ENCODE assay signal across 18 cellular contexts in genomic region chr2:96090181-96090500, GRCh38. TPM values are rescaled to one million over a fixed set of nuclear protein-coding genes. Genes with fewer than 3 reads are reported as not detected.
A peak's percentile ranks its signal among the peaks of the same experiment; 100 is the strongest.
DNase-seq lines count a peak whose midpoint lies in the region; ATAC-seq and TF ChIP-seq lines count a peak whose summit lies in the region.
"Had no signal": no experiment of that assay in that cellular context is flagged by ENCODE, and none has a peak within 500 bp of the region (broad histone marks: within the 10 kb centered on the region; RNA-seq: fewer than 3 reads in every experiment).

No MANE protein-coding gene starts in this region.

- intact Hi-C loops in sigmoid colon (cut with DNase I), result no loop called here

- no peaks in the 10 kb centered on the region for H3K36me3 ChIP-seq in sigmoid colon

- H3K27me3 ChIP-seq in sigmoid colon, result no peaks in the 10 kb centered on the region

- TF ChIP-seq POLR2A in sigmoid colon (IDR thresholded peaks at IDR 0.05), result no peak

- no peak for ATAC-seq in HG02885 (IDR thresholded peaks at IDR 0.05; ENCODE audit: poor library complexity, unreplicated experiment)
- no peak for ATAC-seq in GM21381 (IDR thresholded peaks at IDR 0.05; ENCODE audit: unreplicated experiment)
- ATAC-seq: Panc1 had no signal

- no peak overlapping the region for H3K4me3 ChIP-seq in sigmoid colon

- H3K36me3 Mint-ChIP-seq in activated naive CD4-positive, alpha-beta T cell treated with anti-CD3 and anti-CD28 coated beads, Interleukin-2, amount 10 ng/mL, durations not matched to agents 7 days and 5 days, result no peaks in the 10 kb centered on the region
- H3K36me3 Mint-ChIP-seq in glutamatergic neuron (ENCODE audit: unreplicated experiment), result no peaks in the 10 kb centered on the region
- H3K36me3 Mint-ChIP-seq: CD4-positive, alpha-beta memory T cell had no signal

- no peak for TF ChIP-seq CTCF in glutamatergic neuron (IDR thresholded peaks at IDR 0.05; ENCODE audit: partially characterized antibody, unreplicated experiment)
- TF ChIP-seq CTCF in sigmoid colon (IDR thresholded peaks at IDR 0.05), result no peak

- CTCF ChIA-PET in activated naive CD4-positive, alpha-beta T cell treated with anti-CD3 and anti-CD28 coated beads, Interleukin-2, amount 10 ng/mL, durations not matched to agents 7 days and 5 days (lab: Charles Lee), result no interaction called here

- no peaks in the 10 kb centered on the region for H3K4me1 ChIP-seq in sigmoid colon

- H3K27ac ChIP-seq in sigmoid colon, result no peak overlapping the region
- H3K27ac ChIP-seq: VCaP had no signal

- DNase-seq in activated naive CD4-positive, alpha-beta T cell treated with anti-CD3 and anti-CD28 coated beads, Interleukin-2, amount 10 ng/mL, durations not matched to agents 7 days and 5 days, result peak; percentile 11
- no peak for DNase-seq in activated naive CD4-positive, alpha-beta T cell treated with Interleukin-2 at 50 U/mL for 16 hours
- peak; percentile 14 for DNase-seq in glutamatergic neuron
- peak; percentile 11 for DNase-seq in midbrain (lab: John Stamatoyannopoulos, UW)
- no peak for DNase-seq in sigmoid colon
- no peak for DNase-seq in NCI-H526 (lab: John Stamatoyannopoulos, UW)
- DNase-seq: HCEC 1CT, Kasumi-1, NCI-H1694, SW 1271 had no signal

- no peaks in the 10 kb centered on the region for H3K9me3 Mint-ChIP-seq in activated naive CD4-positive, alpha-beta T cell treated with anti-CD3 and anti-CD28 coated beads, Interleukin-2, amount 10 ng/mL, durations not matched to agents 7 days and 5 days
- H3K9me3 Mint-ChIP-seq in glutamatergic neuron (ENCODE audit: unreplicated experiment), result peaks cover 5% of the 10 kb centered on the region

- H3K4me3 Mint-ChIP-seq in activated naive CD4-positive, alpha-beta T cell treated with anti-CD3 and anti-CD28 coated beads, Interleukin-2, amount 10 ng/mL, durations not matched to agents 7 days and 5 days, result no peak overlapping the region
- H3K4me3 Mint-ChIP-seq in glutamatergic neuron (ENCODE audit: unreplicated experiment), result no peak overlapping the region
- H3K4me3 Mint-ChIP-seq: CD4-positive, alpha-beta memory T cell had no signal

- no peak for TF ChIP-seq EP300 in sigmoid colon (IDR thresholded peaks at IDR 0.05)

- H3K4me1 Mint-ChIP-seq in activated naive CD4-positive, alpha-beta T cell treated with anti-CD3 and anti-CD28 coated beads, Interleukin-2, amount 10 ng/mL, durations not matched to agents 7 days and 5 days, result no peaks in the 10 kb centered on the region
- H3K4me1 Mint-ChIP-seq in glutamatergic neuron (ENCODE audit: low read depth, unreplicated experiment), result peaks cover 17% of the 10 kb centered on the region
- H3K4me1 Mint-ChIP-seq: CD4-positive, alpha-beta memory T cell had no signal

- H3K27ac Mint-ChIP-seq in activated naive CD4-positive, alpha-beta T cell treated with anti-CD3 and anti-CD28 coated beads, Interleukin-2, amount 10 ng/mL, durations not matched to agents 7 days and 5 days, result no peak overlapping the region
- H3K27ac Mint-ChIP-seq in glutamatergic neuron (ENCODE audit: unreplicated experiment), result peak overlapping the region; percentile 70
- H3K27ac Mint-ChIP-seq: CD4-positive, alpha-beta memory T cell had no signal

- H3K9me3 ChIP-seq in sigmoid colon, result no peaks in the 10 kb centered on the region

- 92 to 93% methylated on average over 7 of the region's 7 CpGs for WGBS in sigmoid colon, 2 donors

- H3K27me3 Mint-ChIP-seq in activated naive CD4-positive, alpha-beta T cell treated with anti-CD3 and anti-CD28 coated beads, Interleukin-2, amount 10 ng/mL, durations not matched to agents 7 days and 5 days, result peaks cover 18% of the 10 kb centered on the region
- H3K27me3 Mint-ChIP-seq in glutamatergic neuron (ENCODE audit: unreplicated experiment), result peaks cover 11% of the 10 kb centered on the region

RNA-seq across cellular contexts. Expression of gene ADRA2B, which starts 26.2 kb away (rescaled TPM):
- total RNA-seq in glutamatergic neuron (ENCODE audit: unreplicated experiment), result 0.91 TPM
- total RNA-seq in sigmoid colon, result 1 to 10 TPM in 2 of 4 donors, under 1 TPM in 2; 0.49 to 1.4 (median 0.83) TPM
- under 1 TPM in 2 of 3 donors, not detected in 1; under 0.01 to 0.54 TPM for polyA plus RNA-seq in sigmoid colon
- total RNA-seq: A673; CD4-positive, alpha-beta memory T cell had no signal
- polyA plus RNA-seq: CD4-positive, alpha-beta memory T cell had no signal

RNA-seq across cellular contexts. Expression of gene ASTL, which starts 48.2 kb away (rescaled TPM):
- total RNA-seq in glutamatergic neuron (ENCODE audit: unreplicated experiment) (not detected), sigmoid colon (not detected)
- polyA plus RNA-seq in sigmoid colon, result under 1 TPM in 1 of 3 donors, not detected in 2; 0.36 TPM
- total RNA-seq: A673, mesenteric fat pad, osteoblast had no signal

RNA-seq across cellular contexts. Expression of gene DUSP2, which starts 55.1 kb away (rescaled TPM):
- total RNA-seq in glutamatergic neuron (ENCODE audit: unreplicated experiment) (0.34 TPM), sigmoid colon (1 to 10 TPM in 3 of 4 donors, not detected in 1; 2.5 to 6.7 (median 3.0) TPM)
- polyA plus RNA-seq in sigmoid colon, result 10 to 100 TPM in 1 of 3 donors, 1 to 10 TPM in 2; 1.2 to 17.4 (median 1.2) TPM

RNA-seq across cellular contexts. Expression of gene GPAT2, which starts 55.4 kb away (rescaled TPM):
- total RNA-seq in glutamatergic neuron (ENCODE audit: unreplicated experiment), result 0.47 TPM
- 1 to 10 TPM in 3 of 4 donors, under 1 TPM in 1; 0.33 to 4.9 (median 3.1) TPM for total RNA-seq in sigmoid colon
- 1 to 10 TPM in 1 of 3 donors, under 1 TPM in 2; 0.23 to 5.1 (median 0.60) TPM for polyA plus RNA-seq in sigmoid colon
- total RNA-seq: A673 had no signal

Comparison
In these comparisons a context has a peak if more than half of its experiments do, and no peak if none do; other contexts are left out.
1. DNase-seq: peak in activated naive CD4-positive, alpha-beta T cell treated with anti-CD3 and anti-CD28 coated beads, Interleukin-2, amount 10 ng/mL, durations not matched to agents 7 days and 5 days (single experiment), glutamatergic neuron (single experiment) and midbrain (single experiment); none in activated naive CD4-positive, alpha-beta T cell treated with Interleukin-2 at 50 U/mL for 16 hours (single experiment), sigmoid colon (single experiment) and NCI-H526 (0 of 2).